ENCODE assay signal across 2 cellular contexts in the genomic region with DNA sequence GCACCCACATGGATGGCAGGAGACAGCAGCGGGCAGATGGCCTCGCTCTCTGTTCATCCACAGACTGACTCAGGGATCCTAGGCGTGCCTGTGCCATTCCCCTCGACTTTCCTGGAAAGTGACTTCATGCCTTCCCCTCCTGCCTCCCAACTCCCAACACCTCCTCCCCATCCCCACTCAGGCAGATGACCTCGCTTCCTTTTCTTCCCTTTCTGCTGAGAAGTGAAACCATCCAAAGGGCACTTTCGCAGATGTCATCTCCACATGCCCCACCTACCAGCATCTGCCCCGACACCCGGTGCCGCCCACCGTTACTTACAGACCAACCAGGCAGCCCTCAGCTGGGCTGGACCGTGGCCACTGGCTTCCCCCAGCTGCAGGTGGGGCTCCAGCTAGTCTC.
TF ChIP-seq lines count a peak whose summit lies in the region.

No MANE protein-coding gene starts in this region.

TF ChIP-seq in SK-N-SH treated with all-trans-retinoic acid at 6 μM for 48 hours, 23 proteins besides CTCF, POLR2A, EP300 and RAD21 (continued from another document):
- TF ChIP-seq TCF4 (CRISPR knock-in tag; IDR thresholded peaks at IDR 0.05; ENCODE audit: borderline replicate concordance): no peak
TF ChIP-seq in SK-N-SH treated with all-trans-retinoic acid at 6 μM for 48 hours: peak in this region for 0.

TF ChIP-seq in SK-N-SH, 30 proteins besides CTCF, POLR2A, EP300 and RAD21 (continued from another document):
- TF ChIP-seq, protein P1, sequence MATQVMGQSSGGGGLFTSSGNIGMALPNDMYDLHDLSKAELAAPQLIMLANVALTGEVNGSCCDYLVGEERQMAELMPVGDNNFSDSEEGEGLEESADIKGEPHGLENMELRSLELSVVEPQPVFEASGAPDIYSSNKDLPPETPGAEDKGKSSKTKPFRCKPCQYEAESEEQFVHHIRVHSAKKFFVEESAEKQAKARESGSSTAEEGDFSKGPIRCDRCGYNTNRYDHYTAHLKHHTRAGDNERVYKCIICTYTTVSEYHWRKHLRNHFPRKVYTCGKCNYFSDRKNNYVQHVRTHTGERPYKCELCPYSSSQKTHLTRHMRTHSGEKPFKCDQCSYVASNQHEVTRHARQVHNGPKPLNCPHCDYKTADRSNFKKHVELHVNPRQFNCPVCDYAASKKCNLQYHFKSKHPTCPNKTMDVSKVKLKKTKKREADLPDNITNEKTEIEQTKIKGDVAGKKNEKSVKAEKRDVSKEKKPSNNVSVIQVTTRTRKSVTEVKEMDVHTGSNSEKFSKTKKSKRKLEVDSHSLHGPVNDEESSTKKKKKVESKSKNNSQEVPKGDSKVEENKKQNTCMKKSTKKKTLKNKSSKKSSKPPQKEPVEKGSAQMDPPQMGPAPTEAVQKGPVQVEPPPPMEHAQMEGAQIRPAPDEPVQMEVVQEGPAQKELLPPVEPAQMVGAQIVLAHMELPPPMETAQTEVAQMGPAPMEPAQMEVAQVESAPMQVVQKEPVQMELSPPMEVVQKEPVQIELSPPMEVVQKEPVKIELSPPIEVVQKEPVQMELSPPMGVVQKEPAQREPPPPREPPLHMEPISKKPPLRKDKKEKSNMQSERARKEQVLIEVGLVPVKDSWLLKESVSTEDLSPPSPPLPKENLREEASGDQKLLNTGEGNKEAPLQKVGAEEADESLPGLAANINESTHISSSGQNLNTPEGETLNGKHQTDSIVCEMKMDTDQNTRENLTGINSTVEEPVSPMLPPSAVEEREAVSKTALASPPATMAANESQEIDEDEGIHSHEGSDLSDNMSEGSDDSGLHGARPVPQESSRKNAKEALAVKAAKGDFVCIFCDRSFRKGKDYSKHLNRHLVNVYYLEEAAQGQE (IDR thresholded peaks at IDR 0.05; ENCODE audit: low read depth, low read length): no peak
- TF ChIP-seq JUND (IDR thresholded peaks at IDR 0.05): no peak
- TF ChIP-seq, protein P2, sequence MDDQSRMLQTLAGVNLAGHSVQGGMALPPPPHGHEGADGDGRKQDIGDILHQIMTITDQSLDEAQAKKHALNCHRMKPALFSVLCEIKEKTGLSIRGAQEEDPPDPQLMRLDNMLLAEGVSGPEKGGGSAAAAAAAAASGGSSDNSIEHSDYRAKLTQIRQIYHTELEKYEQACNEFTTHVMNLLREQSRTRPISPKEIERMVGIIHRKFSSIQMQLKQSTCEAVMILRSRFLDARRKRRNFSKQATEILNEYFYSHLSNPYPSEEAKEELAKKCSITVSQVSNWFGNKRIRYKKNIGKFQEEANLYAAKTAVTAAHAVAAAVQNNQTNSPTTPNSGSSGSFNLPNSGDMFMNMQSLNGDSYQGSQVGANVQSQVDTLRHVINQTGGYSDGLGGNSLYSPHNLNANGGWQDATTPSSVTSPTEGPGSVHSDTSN (IDR thresholded peaks at IDR 0.05): no peak
- TF ChIP-seq SIN3A (IDR thresholded peaks at IDR 0.05; ENCODE audit: borderline replicate concordance, low read depth, low read length): no peak
- no peak for TF ChIP-seq YY1 (IDR thresholded peaks at IDR 0.05; ENCODE audit: low read depth)
